In genomic region chr2:67625671-67626070, GRCh38 we compare ENCODE assay signal across 14 cellular contexts.
DNase-seq lines count a peak whose midpoint lies in the region; ATAC-seq and TF ChIP-seq lines count a peak whose summit lies in the region.
"Had no signal": no experiment of that assay in that cellular context is flagged by ENCODE, and none has a peak within 500 bp of the region (broad histone marks: within the 10 kb centered on the region; RNA-seq: fewer than 3 reads in every experiment).

No MANE protein-coding gene starts in this region.

- H3K4me1 ChIP-seq in IMR-90 (ENCODE audit: control insufficient read depth, insufficient read depth, low read length) (peaks cover 8% of the 10 kb centered on the region; the same call in 1 of the 2 replicates), mammary epithelial cell (ENCODE audit: insufficient read depth, low read length) (peaks cover 19% of the 10 kb centered on the region), left lung (peaks cover 0 to 4% of the 10 kb centered on the region in 2 donors)

- no peak for TF ChIP-seq POLR2A in IMR-90 (IDR thresholded peaks at IDR 0.05; ENCODE audit: low read depth, low read length)

- no TSS peak for BruUV-seq in IMR-90 (replicated peaks; lab: Mats Ljungman, UMichigan)
- BruUV-seq in mammary epithelial cell (replicated peaks; lab: Mats Ljungman, UMichigan): no TSS peak

- no CpG with 5 or more reads among the region's 2 CpGs for WGBS in IMR-90 (ENCODE audit: extremely low coverage in 2 of 2, insufficient read length in 1 of 2), 2 experiments
- WGBS in mammary epithelial cell (ENCODE audit: low coverage, missing lambda C conversion rate): 0% methylated on average over 2 of the region's 2 CpGs

- H3K79me1 ChIP-seq in IMR-90 (ENCODE audit: low read depth in 1 of 2, low read length in 2 of 2): no peaks in the 10 kb centered on the region

- peak overlapping the region; percentile 73; the same call in 1 of the 2 replicates for H4K5ac ChIP-seq in IMR-90 (ENCODE audit: low read depth, low read length)

- in situ Hi-C loops in IMR-90 (cut with MboI; ENCODE audit: low sequenced_read_pairs): loop anchor here (25.0 kb wide), 2 partner anchors 388 to 1038 kb away; no protein-coding TSS in a partner anchor
- in situ Hi-C loops in mammary epithelial cell (cut with MboI; ENCODE audit: low sequenced_read_pairs in 2 of 2): loop anchor here in 1 of 2 donors (25.0 kb wide), 1 partner anchor 1188 kb away; the partner anchor contains the start of gene MEIS1

- H2BK15ac ChIP-seq in IMR-90 (ENCODE audit: low read depth, low read length): no peak overlapping the region; the same call in 2 of the 3 replicates

- no peaks in the 10 kb centered on the region for H3K27me3 ChIP-seq in IMR-90 (ENCODE audit: control insufficient read depth, insufficient read depth, low read length)
- H3K27me3 ChIP-seq in mammary epithelial cell (ENCODE audit: insufficient read depth, low read length): no peaks in the 10 kb centered on the region
- H3K27me3 ChIP-seq in left lung: no peaks in the 10 kb centered on the region
- H3K27me3 ChIP-seq in WERI-Rb-1 (ENCODE audit: insufficient read depth, low read depth, severe bottlenecking): peaks cover 80% of the 10 kb centered on the region

- peak overlapping the region; percentile 72 for H2BK5ac ChIP-seq in IMR-90 (ENCODE audit: low read depth, low read length, poor library complexity, severe bottlenecking)

- H3K9ac ChIP-seq in IMR-90 (ENCODE audit: low read depth, low read length) (no peak overlapping the region), mammary epithelial cell (ENCODE audit: insufficient read depth, low read length) (no peak overlapping the region)

- H2AFZ ChIP-seq in IMR-90 (replicated peaks; ENCODE audit: low read length, poor library complexity) (no peak overlapping the region), mammary epithelial cell (ENCODE audit: low read depth, low read length) (no peak overlapping the region)

- H4K91ac ChIP-seq in IMR-90 (ENCODE audit: insufficient read depth, low read depth, low read length): peak overlapping the region; percentile 31; the same call in 1 of the 2 replicates

- TF ChIP-seq RAD21 in IMR-90 (IDR thresholded peaks at IDR 0.05; ENCODE audit: low read length): no peak

- H3K9me1 ChIP-seq in IMR-90 (ENCODE audit: insufficient read depth, low read length): 0 out of 2 replicates have a peak, but pooled peaks cover 2% of the 10 kb centered on the region

- intact Hi-C loops in IMR-90 (cut with micrococcal nuclease): no loop called here
- intact Hi-C loops in mammary epithelial cell (cut with micrococcal nuclease): no loop called here
- intact Hi-C loops in left lung (cut with DNase I): no loop called here

- H2AK9ac ChIP-seq in IMR-90 (replicated peaks; ENCODE audit: low read depth, low read length, poor library complexity): no peak overlapping the region

- H3K4ac ChIP-seq in IMR-90 (ENCODE audit: low read depth, low read length): peak overlapping the region; percentile 52; the same call in 1 of the 2 replicates

- H3K36me3 ChIP-seq in IMR-90 (ENCODE audit: control insufficient read depth, insufficient read depth, low read length) (no peaks in the 10 kb centered on the region), mammary epithelial cell (ENCODE audit: insufficient read depth, low read length) (no peaks in the 10 kb centered on the region), left lung (no peaks in the 10 kb centered on the region), WERI-Rb-1 (no peaks in the 10 kb centered on the region)
- H3K36me3 ChIP-seq: thoracic aorta had no signal

- peak overlapping the region in 1 of 2 experiments; percentile 63; a peak in 2 of 4 replicates for H4K8ac ChIP-seq in IMR-90 (ENCODE audit: low read depth in 2 of 2, low read length in 2 of 2)

- ATAC-seq in IMR-90 (ENCODE audit: low read depth): no peak; the same call in 1 of the 2 replicates
- peak; percentile 40 for ATAC-seq in left lung
- ATAC-seq: CD8-positive, alpha-beta T cell had no signal

- peak overlapping the region; percentile 50 for H2BK20ac ChIP-seq in IMR-90 (ENCODE audit: low read depth, low read length)

- H3K23ac ChIP-seq in IMR-90 (ENCODE audit: low read depth, low read length): no peak overlapping the region

- no peak overlapping the region for H3K56ac ChIP-seq in IMR-90 (ENCODE audit: extremely low read depth, insufficient read depth, low read length)

- dilution Hi-C loops in IMR-90 (cut with HindIII; ENCODE audit: low sequenced_read_pairs, unreplicated experiment): no loop called here
- dilution Hi-C loops in mammary epithelial cell (cut with HindIII; ENCODE audit: low sequenced_read_pairs): no loop called here

- no peak overlapping the region for H2AK5ac ChIP-seq in IMR-90 (ENCODE audit: low read depth, low read length)

- no peaks in the 10 kb centered on the region for H3K79me2 ChIP-seq in mammary epithelial cell (ENCODE audit: insufficient read depth, low read length)

- POLR2A ChIA-PET in IMR-90 (lab: Charles Lee; ENCODE audit: unreplicated experiment): no interaction called here

- peak overlapping the region; percentile 16; the same call in 1 of the 2 replicates for H3K4me2 ChIP-seq in IMR-90 (ENCODE audit: low read depth, low read length)
- peak overlapping the region; percentile 6 for H3K4me2 ChIP-seq in mammary epithelial cell (ENCODE audit: insufficient read depth, low read depth, low read length)

- H3K18ac ChIP-seq in IMR-90 (ENCODE audit: low read depth, low read length): peak overlapping the region; percentile 86; the same call in 1 of the 2 replicates

- TF ChIP-seq CTCF in IMR-90 (conservative IDR thresholded peaks at IDR 0.05; ENCODE audit: low read depth, low read length): no peak
- no peak for TF ChIP-seq CTCF in mammary epithelial cell (conservative IDR thresholded peaks at IDR 0.05 in 1 of 2, IDR thresholded peaks at IDR 0.05 in 1 of 2; ENCODE audit: extremely low read depth in 1 of 2, insufficient read depth in 1 of 2, low read depth in 1 of 2, low read length in 2 of 2)
- no peak for TF ChIP-seq CTCF in left lung (IDR thresholded peaks at IDR 0.05)
- no peak for TF ChIP-seq CTCF in WERI-Rb-1 (IDR thresholded peaks at IDR 0.05; ENCODE audit: low read depth, low read length)

- H3K27ac ChIP-seq in IMR-90 (ENCODE audit: insufficient read depth, low read length): no peak overlapping the region
- H3K27ac ChIP-seq in mammary epithelial cell (ENCODE audit: insufficient read depth, low read depth, low read length): no peak overlapping the region
- no peak overlapping the region for H3K27ac ChIP-seq in left lung
- H3K27ac ChIP-seq in WERI-Rb-1: no peak overlapping the region
- H3K27ac ChIP-seq: thoracic aorta had no signal

- DNase-seq in IMR-90 (peak; percentile 69), mammary epithelial cell (peak; percentile 62), left lung (no peak), WERI-Rb-1 (no peak), NCI-H345 treated with DMSO at 0.1 percent for 48 hours (lab: John Stamatoyannopoulos, UW; ENCODE audit: unreplicated experiment) (no peak), putamen (ENCODE audit: low spot score) (no peak), GM19240 (ENCODE audit: insufficient read length, low spot score) (no peak)
- DNase-seq: anterior cingulate cortex; CD8-positive, alpha-beta T cell; effector CD4-positive, alpha-beta T cell; glutamatergic neuron; islet precursor cell; NCI-H2171 treated with DMSO at 0.1 percent for 48 hours had no signal

- peak overlapping the region; percentile 41; the same call in 1 of the 2 replicates for H3K14ac ChIP-seq in IMR-90 (replicated peaks; ENCODE audit: low read depth, low read length)

- H4K20me1 ChIP-seq in IMR-90 (ENCODE audit: insufficient read depth, low read length) (no peaks in the 10 kb centered on the region), mammary epithelial cell (ENCODE audit: insufficient read depth, low read length) (no peaks in the 10 kb centered on the region)

- CTCF ChIA-PET in IMR-90 (lab: Yijun Ruan, JAX) (no interaction called here), mammary epithelial cell (lab: Charles Lee; ENCODE audit: low non-redundant PET) (no interaction called here)

- H3K9me3 ChIP-seq in IMR-90 (ENCODE audit: control insufficient read depth, insufficient read depth, low read length) (no peaks in the 10 kb centered on the region), mammary epithelial cell (replicated peaks; ENCODE audit: insufficient read depth, low read length) (no peaks in the 10 kb centered on the region), left lung (no peaks in the 10 kb centered on the region), WERI-Rb-1 (ENCODE audit: severe bottlenecking) (peaks cover 2% of the 10 kb centered on the region)
- H3K9me3 ChIP-seq: thoracic aorta had no signal

- peak overlapping the region; percentile 47 for H2BK120ac ChIP-seq in IMR-90 (ENCODE audit: low read depth, low read length)

- no peak overlapping the region for H3K4me3 ChIP-seq in IMR-90 (ENCODE audit: insufficient read depth, low read depth, low read length)
- no peak overlapping the region for H3K4me3 ChIP-seq in mammary epithelial cell (replicated peaks in 1 of 3; ENCODE audit: insufficient read depth in 1 of 3, low read depth in 2 of 3, low read length in 3 of 3)
- H3K4me3 ChIP-seq in left lung: no peak overlapping the region
- H3K4me3 ChIP-seq in WERI-Rb-1 (ENCODE audit: low read depth, low read length): no peak overlapping the region
- H3K4me3 ChIP-seq: thoracic aorta had no signal

TF ChIP-seq in IMR-90, 13 proteins besides CTCF, POLR2A, EP300 and RAD21:
- TF ChIP-seq MAFK (IDR thresholded peaks at IDR 0.05; ENCODE audit: low read depth, low read length) (no peak), CEBPB (IDR thresholded peaks at IDR 0.05; ENCODE audit: low read depth, low read length) (no peak), BHLHE40 (IDR thresholded peaks at IDR 0.05; ENCODE audit: low read depth, low read length) (no peak)

Comparison
In these comparisons a context has a peak if more than half of its experiments do, and no peak if none do; other contexts are left out.
1. DNase-seq: peak in IMR-90 (single experiment) and mammary epithelial cell (single experiment); none in left lung (0 of 2), WERI-Rb-1 (single experiment), NCI-H345 treated with DMSO at 0.1 percent for 48 hours (single experiment), putamen (single experiment) and GM19240 (single experiment).